30 cellular contexts compared by ENCODE assay signal in genomic region chr12:102034346-102034745, GRCh38. TPM values are rescaled to one million over a fixed set of nuclear protein-coding genes. Genes with fewer than 3 reads are reported as not detected.
A peak's percentile ranks its signal among the peaks of the same experiment; 100 is the strongest.
DNase-seq lines count a peak whose midpoint lies in the region; ATAC-seq and TF ChIP-seq lines count a peak whose summit lies in the region.
"Had no signal": no experiment of that assay in that cellular context is flagged by ENCODE, and none has a peak within 500 bp of the region (broad histone marks: within the 10 kb centered on the region; RNA-seq: fewer than 3 reads in every experiment).

No MANE protein-coding gene starts in this region.

- H3K36me3 ChIP-seq in body of pancreas (replicated peaks in 1 of 2; ENCODE audit: insufficient read depth in 1 of 2, low read depth in 2 of 2) = peaks cover 0 to 2% of the 10 kb centered on the region in 2 donors
- H3K36me3 ChIP-seq: HAP-1, prostate gland, uterus had no signal

- no peak overlapping the region for H3K27ac Mint-ChIP-seq in endothelial cell (ENCODE audit: unreplicated experiment)
- H3K27ac Mint-ChIP-seq: activated CD4-positive, alpha-beta T cell treated with anti-CD3 and anti-CD28 coated beads for 36 hours; activated naive CD8-positive, alpha-beta T cell treated with anti-CD3 and anti-CD28 coated beads for 36 hours; brain; mesothelial cell of epicardium; naive thymus-derived CD4-positive, alpha-beta T cell had no signal

- no peak overlapping the region for H3K27ac ChIP-seq in body of pancreas
- H3K27ac ChIP-seq: C4-2B, Peyer's patch, prostate gland, right lobe of liver, stomach, thyroid gland, uterus had no signal

- TF ChIP-seq POLR2A in body of pancreas (IDR thresholded peaks at IDR 0.05) = no peak

- intact Hi-C loops in body of pancreas (cut with DNase I) = no loop called here

- peak; percentile 63 for ATAC-seq in omental fat pad (ENCODE audit: low FRiP score)
- no peak for ATAC-seq in HG03175 (IDR thresholded peaks at IDR 0.05; ENCODE audit: unreplicated experiment)
- ATAC-seq in body of pancreas = no peak
- ATAC-seq: activated CD4-positive, alpha-beta T cell treated with anti-CD3 and anti-CD28 coated beads for 36 hours; naive thymus-derived CD4-positive, alpha-beta T cell; right lobe of liver had no signal

- no peaks in the 10 kb centered on the region for H3K27me3 Mint-ChIP-seq in endothelial cell (ENCODE audit: unreplicated experiment)
- H3K27me3 Mint-ChIP-seq: activated CD4-positive, alpha-beta T cell treated with anti-CD3 and anti-CD28 coated beads for 36 hours; activated naive CD8-positive, alpha-beta T cell treated with anti-CD3 and anti-CD28 coated beads for 36 hours; brain; naive thymus-derived CD4-positive, alpha-beta T cell had no signal

- peak; percentile 33 for DNase-seq in GM03348 (ENCODE audit: low spot score)
- DNase-seq in amniotic epithelial cell (ENCODE audit: low read depth) = peak; percentile 53
- DNase-seq in fibroblast of peridontal ligament (ENCODE audit: extremely low read depth) = peak; percentile 13
- DNase-seq in omental fat pad (ENCODE audit: low spot score) = no peak
- DNase-seq in endothelial cell (ENCODE audit: low spot score) = no peak
- no peak for DNase-seq in body of pancreas
- DNase-seq: ACHN; activated CD4-positive, alpha-beta T cell treated with anti-CD3 and anti-CD28 coated beads for 36 hours; activated gamma-delta T cell; activated naive CD8-positive, alpha-beta T cell treated with anti-CD3 and anti-CD28 coated beads for 36 hours; Caco-2; DMS53; glutamatergic neuron; Kasumi-1; naive thymus-derived CD4-positive, alpha-beta T cell; NCI-H1436; nucleus accumbens; Peyer's patch; right lobe of liver; SHP77; stimulated activated CD4-positive, alpha-beta T cell treated with anti-CD3 and anti-CD28 coated beads, Interleukin-4, amount 100 ng/mL, for 1 hour; stomach; thyroid gland; uterus had no signal

- no peak overlapping the region for H3K4me3 ChIP-seq in body of pancreas
- H3K4me3 ChIP-seq: HAP-1, Peyer's patch, prostate gland, right lobe of liver, stomach, thyroid gland, uterus had no signal

- TF ChIP-seq CTCF in omental fat pad (IDR thresholded peaks at IDR 0.05) (no peak), endothelial cell (IDR thresholded peaks at IDR 0.05; ENCODE audit: unreplicated experiment) (no peak), body of pancreas (IDR thresholded peaks at IDR 0.05) (no peak)

- no peaks in the 10 kb centered on the region for H3K4me1 ChIP-seq in body of pancreas
- H3K4me1 ChIP-seq: Peyer's patch, prostate gland, right lobe of liver, thyroid gland, uterus had no signal

- H3K4me3 Mint-ChIP-seq in endothelial cell (ENCODE audit: unreplicated experiment) = no peak overlapping the region
- H3K4me3 Mint-ChIP-seq: activated CD4-positive, alpha-beta T cell treated with anti-CD3 and anti-CD28 coated beads for 36 hours; activated naive CD8-positive, alpha-beta T cell treated with anti-CD3 and anti-CD28 coated beads for 36 hours; brain; mesothelial cell of epicardium; naive thymus-derived CD4-positive, alpha-beta T cell had no signal

- no peaks in the 10 kb centered on the region for H3K9me3 Mint-ChIP-seq in endothelial cell (ENCODE audit: unreplicated experiment)
- H3K9me3 Mint-ChIP-seq: activated naive CD8-positive, alpha-beta T cell treated with anti-CD3 and anti-CD28 coated beads for 36 hours; brain; mesothelial cell of epicardium; naive thymus-derived CD4-positive, alpha-beta T cell had no signal

- no peaks in the 10 kb centered on the region for H3K9me3 ChIP-seq in body of pancreas
- H3K9me3 ChIP-seq: Caco-2, HAP-1, Peyer's patch, prostate gland, right lobe of liver, stomach, thyroid gland, uterus had no signal

- no peaks in the 10 kb centered on the region for H3K27me3 ChIP-seq in body of pancreas
- H3K27me3 ChIP-seq: Peyer's patch, right lobe of liver, stomach, thyroid gland, uterus had no signal

- 55% methylated on average over 3 of the region's 3 CpGs for WGBS in body of pancreas, 2 donors

- peaks cover 10% of the 10 kb centered on the region for H3K4me1 Mint-ChIP-seq in endothelial cell (ENCODE audit: unreplicated experiment)
- H3K4me1 Mint-ChIP-seq: activated CD4-positive, alpha-beta T cell treated with anti-CD3 and anti-CD28 coated beads for 36 hours; activated naive CD8-positive, alpha-beta T cell treated with anti-CD3 and anti-CD28 coated beads for 36 hours; brain had no signal

- no peaks in the 10 kb centered on the region for H3K36me3 Mint-ChIP-seq in endothelial cell (ENCODE audit: low read depth, unreplicated experiment)

RNA-seq across cellular contexts. Expression of gene WASHC3, which starts 27.4 kb away (rescaled TPM):
- total RNA-seq in omental fat pad (10 to 100 TPM; 44.7 to 95.4 (median 71.7) TPM), endothelial cell (ENCODE audit: unreplicated experiment) (19.7 TPM), body of pancreas (10 to 100 TPM; 18.5 to 32.7 TPM)

Comparison
In these comparisons a context has a peak if more than half of its experiments do, and no peak if none do; other contexts are left out.
1. DNase-seq: peak in GM03348 (single experiment), amniotic epithelial cell (single experiment) and fibroblast of peridontal ligament (single experiment); none in omental fat pad (single experiment), endothelial cell (single experiment) and body of pancreas (0 of 4).